In the genomic region with DNA sequence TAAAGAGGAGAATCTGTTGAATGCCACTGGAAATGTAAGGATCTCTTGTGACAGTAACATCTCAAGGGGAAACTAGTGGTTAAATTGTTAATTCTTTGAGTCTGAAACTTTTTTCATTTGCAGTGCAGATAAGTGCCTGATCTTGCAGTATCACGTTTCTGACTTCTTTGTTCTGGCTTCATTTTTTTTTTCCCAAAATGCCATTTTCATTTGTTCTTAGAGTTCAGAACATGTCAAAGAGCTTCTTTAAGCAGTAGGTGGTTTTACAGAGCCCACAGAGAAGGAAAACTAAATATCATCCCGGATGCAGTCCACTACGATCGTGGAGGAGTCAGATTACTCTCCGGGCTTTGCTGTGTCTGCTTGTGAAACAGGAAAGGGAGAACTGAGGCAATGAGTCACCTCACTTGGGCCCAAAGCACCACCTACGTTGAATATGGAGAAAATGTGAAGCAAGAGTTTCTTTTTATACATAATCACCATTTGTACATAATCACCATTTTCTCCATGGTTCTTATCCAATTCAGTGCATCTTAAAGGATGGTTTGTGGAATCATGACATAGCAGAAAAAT, we compare ENCODE assay signal across 12 cellular contexts. TPM values are rescaled to one million over a fixed set of nuclear protein-coding genes. Genes with fewer than 3 reads are reported as not detected.
DNase-seq lines count a peak whose midpoint lies in the region; ATAC-seq and TF ChIP-seq lines count a peak whose summit lies in the region.
"Had no signal": no experiment of that assay in that cellular context is flagged by ENCODE, and none has a peak within 500 bp of the region (broad histone marks: within the 10 kb centered on the region; RNA-seq: fewer than 3 reads in every experiment).

No MANE protein-coding gene starts in this region.

- H3K9me3 ChIP-seq in GM23248 (ENCODE audit: low read depth) (no peaks in the 10 kb centered on the region), gastrocnemius medialis (no peaks in the 10 kb centered on the region), esophagus muscularis mucosa (no peaks in the 10 kb centered on the region)

- intact Hi-C loops in gastrocnemius medialis (cut with DNase I; ENCODE audit: low total_unique reads), result no loop called here
- intact Hi-C loops in esophagus muscularis mucosa (cut with DNase I), result no loop called here

- in situ Hi-C loops in GM23248 (cut with MboI), result no loop called here
- in situ Hi-C loops in gastrocnemius medialis (cut with MboI; ENCODE audit: low sequenced_read_pairs in 4 of 4), result no loop called here

- peaks cover 8% of the 10 kb centered on the region for H3K27me3 Mint-ChIP-seq in stimulated activated naive CD8-positive, alpha-beta T cell treated with anti-CD3 and anti-CD28 coated beads, Interleukin-15, amount 100 ng/mL, for 72 hours

- H3K4me3 Mint-ChIP-seq in stimulated activated naive CD8-positive, alpha-beta T cell treated with anti-CD3 and anti-CD28 coated beads, Interleukin-15, amount 100 ng/mL, for 72 hours, result no peak overlapping the region
- H3K4me3 Mint-ChIP-seq: activated CD4-positive, alpha-beta memory T cell treated with anti-CD3 and anti-CD28 coated beads, Interleukin-2, amount 10 ng/mL, durations not matched to agents 7 days and 5 days; naive thymus-derived CD4-positive, alpha-beta T cell had no signal

- TF ChIP-seq POLR2A in gastrocnemius medialis (IDR thresholded peaks at IDR 0.05) (no peak), esophagus muscularis mucosa (IDR thresholded peaks at IDR 0.05; ENCODE audit: low read depth) (no peak)

- H3K79me2 ChIP-seq in GM23248 (ENCODE audit: insufficient read depth), result peaks cover 81% of the 10 kb centered on the region

- DNase-seq in GM23248 (peak; percentile 93), dermis blood vessel endothelial cell (peak; percentile 79), gastrocnemius medialis (peak in 1 of 2 donors; percentile 25), NCI-H526 (lab: John Stamatoyannopoulos, UW) (no peak), esophagus muscularis mucosa (ENCODE audit: extremely low spot score) (no peak)
- no peak for DNase-seq in activated CD4-positive, CD25-positive, alpha-beta regulatory T cell treated with anti-CD3 and anti-CD28 coated beads, Interleukin-2, amount 50 U/mL, for 72 hours
- DNase-seq in stimulated activated naive CD8-positive, alpha-beta T cell treated with anti-CD3 and anti-CD28 coated beads, Interleukin-15, amount 100 ng/mL, for 72 hours, result no peak
- DNase-seq: activated CD4-positive, alpha-beta memory T cell treated with anti-CD3 and anti-CD28 coated beads, Interleukin-2, amount 10 ng/mL, durations not matched to agents 7 days and 5 days; naive thymus-derived CD4-positive, alpha-beta T cell; stimulated activated CD4-positive, alpha-beta T cell treated with anti-CD3 and anti-CD28 coated beads, Interleukin-2, amount 100 ng/mL, for 24 hours had no signal

- peak; percentile 61 for ATAC-seq in gastrocnemius medialis
- ATAC-seq in stimulated activated naive CD8-positive, alpha-beta T cell treated with anti-CD3 and anti-CD28 coated beads, Interleukin-15, amount 100 ng/mL, for 72 hours, result no peak
- ATAC-seq: activated naive CD4-positive, alpha-beta T cell treated with anti-CD3 and anti-CD28 coated beads, Interleukin-2, amount 50 U/mL, for 72 hours; naive thymus-derived CD4-positive, alpha-beta T cell had no signal

- peak overlapping the region; percentile 71 for H3K4me2 ChIP-seq in GM23248 (ENCODE audit: unreplicated experiment)

- H3K36me3 ChIP-seq in GM23248 (ENCODE audit: low read depth) (peaks cover 18% of the 10 kb centered on the region), gastrocnemius medialis (no peaks in the 10 kb centered on the region), esophagus muscularis mucosa (no peaks in the 10 kb centered on the region)

- no peaks in the 10 kb centered on the region for H3K9me3 Mint-ChIP-seq in stimulated activated naive CD8-positive, alpha-beta T cell treated with anti-CD3 and anti-CD28 coated beads, Interleukin-15, amount 100 ng/mL, for 72 hours
- H3K9me3 Mint-ChIP-seq: activated CD4-positive, alpha-beta memory T cell treated with anti-CD3 and anti-CD28 coated beads, Interleukin-2, amount 10 ng/mL, durations not matched to agents 7 days and 5 days; activated naive CD4-positive, alpha-beta T cell treated with anti-CD3 and anti-CD28 coated beads, Interleukin-2, amount 50 U/mL, for 72 hours had no signal

- TF ChIP-seq CTCF in gastrocnemius medialis (IDR thresholded peaks at IDR 0.05 in 4 of 5, conservative IDR thresholded peaks at IDR 0.05 in 1 of 5), result no peak
- TF ChIP-seq CTCF in esophagus muscularis mucosa (IDR thresholded peaks at IDR 0.05), result no peak

- H3K9me2 ChIP-seq in GM23248 (ENCODE audit: insufficient read depth), result no peaks in the 10 kb centered on the region

- H3K27me3 ChIP-seq in GM23248 (replicated peaks; ENCODE audit: insufficient read depth) (no peaks in the 10 kb centered on the region), gastrocnemius medialis (peaks cover 0 to 2% (median 0%) of the 10 kb centered on the region in 3 donors), esophagus muscularis mucosa (no peaks in the 10 kb centered on the region)

- WGBS in GM23248 (ENCODE audit: low coverage in 1 of 2, low lambda C conversion rate in 2 of 2, missing lambda C conversion rate in 2 of 2), 2 experiments, result 13 to 20% methylated on average over 6 of the region's 6 CpGs
- WGBS in esophagus muscularis mucosa, result 74% methylated on average over 6 of the region's 6 CpGs

- no peaks in the 10 kb centered on the region for H4K20me1 ChIP-seq in GM23248 (ENCODE audit: insufficient read depth)

- H3K4me1 ChIP-seq in GM23248 (ENCODE audit: insufficient read depth) (peaks cover 34% of the 10 kb centered on the region), gastrocnemius medialis (no peaks in the 10 kb centered on the region), esophagus muscularis mucosa (no peaks in the 10 kb centered on the region)

- peaks cover 88% of the 10 kb centered on the region for H3F3A ChIP-seq in GM23248 (ENCODE audit: insufficient read depth)

- H3K27ac ChIP-seq in GM23248, result peak overlapping the region; percentile 89
- H3K27ac ChIP-seq in gastrocnemius medialis, result peak overlapping the region in 2 of 4 donors; percentile 27 to 37
- no peak overlapping the region for H3K27ac ChIP-seq in esophagus muscularis mucosa (replicated peaks in 1 of 4)

- H3K9ac ChIP-seq in GM23248, result peak overlapping the region; percentile 60

- no peak overlapping the region for H2AFZ ChIP-seq in GM23248

- no peak for TF ChIP-seq EP300 in esophagus muscularis mucosa (IDR thresholded peaks at IDR 0.05)

- no peak overlapping the region for H3K27ac Mint-ChIP-seq in stimulated activated naive CD8-positive, alpha-beta T cell treated with anti-CD3 and anti-CD28 coated beads, Interleukin-15, amount 100 ng/mL, for 72 hours
- H3K27ac Mint-ChIP-seq: activated CD4-positive, alpha-beta memory T cell treated with anti-CD3 and anti-CD28 coated beads, Interleukin-2, amount 10 ng/mL, durations not matched to agents 7 days and 5 days; activated naive CD4-positive, alpha-beta T cell treated with anti-CD3 and anti-CD28 coated beads, Interleukin-2, amount 50 U/mL, for 72 hours; naive thymus-derived CD4-positive, alpha-beta T cell had no signal

- no peaks in the 10 kb centered on the region for H3K4me1 Mint-ChIP-seq in stimulated activated naive CD8-positive, alpha-beta T cell treated with anti-CD3 and anti-CD28 coated beads, Interleukin-15, amount 100 ng/mL, for 72 hours
- H3K4me1 Mint-ChIP-seq: activated CD4-positive, alpha-beta memory T cell treated with anti-CD3 and anti-CD28 coated beads, Interleukin-2, amount 10 ng/mL, durations not matched to agents 7 days and 5 days; naive thymus-derived CD4-positive, alpha-beta T cell had no signal

- peak overlapping the region; percentile 42 for H3K4me3 ChIP-seq in GM23248
- H3K4me3 ChIP-seq in gastrocnemius medialis, result no peak overlapping the region
- no peak overlapping the region for H3K4me3 ChIP-seq in esophagus muscularis mucosa

TF ChIP-seq in PFSK-1, 5 proteins besides CTCF, POLR2A, EP300 and RAD21:
- TF ChIP-seq POLR2AphosphoS5 (IDR thresholded peaks at IDR 0.05; ENCODE audit: low read depth, low read length) (no peak), FOXP2 (optimal IDR thresholded peaks at IDR 0.05; ENCODE audit: borderline replicate concordance, extremely low read depth, extremely low read length, insufficient read depth) (peak; percentile 28), TAF1 (IDR thresholded peaks at IDR 0.05; ENCODE audit: borderline replicate concordance, insufficient read depth, low read length) (no peak), SIN3A (IDR thresholded peaks at IDR 0.05; ENCODE audit: borderline replicate concordance, insufficient read depth, low read length) (peak; percentile 18; the same call in 1 of the 2 replicates)
- TF ChIP-seq, protein P1, sequence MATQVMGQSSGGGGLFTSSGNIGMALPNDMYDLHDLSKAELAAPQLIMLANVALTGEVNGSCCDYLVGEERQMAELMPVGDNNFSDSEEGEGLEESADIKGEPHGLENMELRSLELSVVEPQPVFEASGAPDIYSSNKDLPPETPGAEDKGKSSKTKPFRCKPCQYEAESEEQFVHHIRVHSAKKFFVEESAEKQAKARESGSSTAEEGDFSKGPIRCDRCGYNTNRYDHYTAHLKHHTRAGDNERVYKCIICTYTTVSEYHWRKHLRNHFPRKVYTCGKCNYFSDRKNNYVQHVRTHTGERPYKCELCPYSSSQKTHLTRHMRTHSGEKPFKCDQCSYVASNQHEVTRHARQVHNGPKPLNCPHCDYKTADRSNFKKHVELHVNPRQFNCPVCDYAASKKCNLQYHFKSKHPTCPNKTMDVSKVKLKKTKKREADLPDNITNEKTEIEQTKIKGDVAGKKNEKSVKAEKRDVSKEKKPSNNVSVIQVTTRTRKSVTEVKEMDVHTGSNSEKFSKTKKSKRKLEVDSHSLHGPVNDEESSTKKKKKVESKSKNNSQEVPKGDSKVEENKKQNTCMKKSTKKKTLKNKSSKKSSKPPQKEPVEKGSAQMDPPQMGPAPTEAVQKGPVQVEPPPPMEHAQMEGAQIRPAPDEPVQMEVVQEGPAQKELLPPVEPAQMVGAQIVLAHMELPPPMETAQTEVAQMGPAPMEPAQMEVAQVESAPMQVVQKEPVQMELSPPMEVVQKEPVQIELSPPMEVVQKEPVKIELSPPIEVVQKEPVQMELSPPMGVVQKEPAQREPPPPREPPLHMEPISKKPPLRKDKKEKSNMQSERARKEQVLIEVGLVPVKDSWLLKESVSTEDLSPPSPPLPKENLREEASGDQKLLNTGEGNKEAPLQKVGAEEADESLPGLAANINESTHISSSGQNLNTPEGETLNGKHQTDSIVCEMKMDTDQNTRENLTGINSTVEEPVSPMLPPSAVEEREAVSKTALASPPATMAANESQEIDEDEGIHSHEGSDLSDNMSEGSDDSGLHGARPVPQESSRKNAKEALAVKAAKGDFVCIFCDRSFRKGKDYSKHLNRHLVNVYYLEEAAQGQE (IDR thresholded peaks at IDR 0.05; ENCODE audit: insufficient read depth in 1 of 2, low read depth in 2 of 2, low read length in 2 of 2), result no peak
TF ChIP-seq in PFSK-1: peak in this region for 2.

RNA-seq across cellular contexts. Expression of a gene that starts 43.9 kb away (rescaled TPM):
- total RNA-seq in GM23248 (2014; rRNA removed; shearing (Covaris generic)), result 16.6 and 26.7 TPM in 2 replicates
- polyA plus RNA-seq in GM23248 (2016; fragmentation: Nextera tagmentation; extraction: Ambion mirVana), result 6.4 and 7.8 TPM in 2 replicates
- polyA plus RNA-seq in PFSK-1 (2012; ENCODE audit: insufficient read length, low read depth), result 332 TPM
- total RNA-seq in dermis blood vessel endothelial cell (4.4 and 6.5 TPM in 2 replicates), gastrocnemius medialis (under 1 TPM in 1 of 4 donors, not detected in 3; 0.07 TPM), esophagus muscularis mucosa (under 1 TPM in 3 of 4 donors, not detected in 1; 0.06 to 0.33 (median 0.11) TPM)
- total RNA-seq: activated CD4-positive, alpha-beta memory T cell treated with anti-CD3 and anti-CD28 coated beads, Interleukin-2, amount 10 ng/mL, durations not matched to agents 7 days and 5 days had no signal
- polyA plus RNA-seq: naive thymus-derived CD4-positive, alpha-beta T cell had no signal

Comparison
In these comparisons a context has a peak if more than half of its experiments do, and no peak if none do; other contexts are left out.
1. DNase-seq: peak in GM23248 (single experiment) and dermis blood vessel endothelial cell (single experiment); none in NCI-H526 (0 of 2), esophagus muscularis mucosa (single experiment), activated CD4-positive, CD25-positive, alpha-beta regulatory T cell treated with anti-CD3 and anti-CD28 coated beads, Interleukin-2, amount 50 U/mL, for 72 hours (single experiment) and stimulated activated naive CD8-positive, alpha-beta T cell treated with anti-CD3 and anti-CD28 coated beads, Interleukin-15, amount 100 ng/mL, for 72 hours (0 of 2).